16 cellular contexts compared by ENCODE assay signal in the genomic region with DNA sequence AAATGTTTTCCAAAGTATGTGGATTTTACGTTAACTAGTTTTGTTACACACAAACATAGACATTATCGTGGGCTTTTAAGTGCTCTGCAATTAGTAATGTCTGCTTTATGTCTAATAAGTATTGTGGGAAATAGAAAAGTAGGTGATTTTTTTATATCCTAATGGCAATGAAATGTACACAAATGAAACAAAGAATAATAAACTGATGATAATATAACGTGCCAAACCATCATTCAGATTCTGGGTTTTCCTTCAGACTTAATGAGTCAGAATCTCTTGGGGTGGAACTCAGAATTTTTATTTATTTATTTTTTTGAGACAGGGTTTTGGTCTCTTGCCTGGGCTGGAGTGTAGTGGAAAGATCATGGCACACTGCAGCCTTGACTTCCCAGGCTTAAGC. TPM values are rescaled to one million over a fixed set of nuclear protein-coding genes. Genes with fewer than 3 reads are reported as not detected.
DNase-seq lines count a peak whose midpoint lies in the region; ATAC-seq, FAIRE-seq and TF ChIP-seq lines count a peak whose summit lies in the region.
"Had no signal": no experiment of that assay in that cellular context is flagged by ENCODE, and none has a peak within 500 bp of the region (broad histone marks: within the 10 kb centered on the region; RNA-seq: fewer than 3 reads in every experiment).

No MANE protein-coding gene starts in this region.

- no peaks in the 10 kb centered on the region for H3K9me3 Mint-ChIP-seq in CD4-positive, alpha-beta T cell
- H3K9me3 Mint-ChIP-seq in IgD-negative memory B cell (peaks cover 0 to 4% (median 4%) of the 10 kb centered on the region in 3 donors), nephron (no peaks in the 10 kb centered on the region)
- H3K9me3 Mint-ChIP-seq in activated naive CD8-positive, alpha-beta T cell treated with anti-CD3 and anti-CD28 coated beads, Interleukin-2, amount 10 ng/mL, durations not matched to agents 7 days and 5 days = no peaks in the 10 kb centered on the region
- H3K9me3 Mint-ChIP-seq: activated CD4-positive, alpha-beta T cell treated with anti-CD3 and anti-CD28 coated beads, Interleukin-2, amount 10 ng/mL, durations not matched to agents 7 days and 5 days had no signal

- WGBS in tibial nerve, 2 donors = 88 to 90% methylated on average over 3 of the region's 3 CpGs
- WGBS in pancreas, 2 donors = 84 to 88% methylated on average over 3 of the region's 3 CpGs

- POLR2A ChIA-PET in CD4-positive, alpha-beta T cell (lab: Charles Lee) = no interaction called here
- POLR2A ChIA-PET in activated naive CD8-positive, alpha-beta T cell treated with anti-CD3 and anti-CD28 coated beads, Interleukin-2, amount 10 ng/mL, durations not matched to agents 7 days and 5 days (lab: Charles Lee) = no interaction called here

- TF ChIP-seq POLR2A in tibial nerve (IDR thresholded peaks at IDR 0.05) = no peak

- H3K27ac ChIP-seq in CD4-positive, alpha-beta T cell (ENCODE audit: low read depth, low read length) = no peak overlapping the region
- H3K27ac ChIP-seq in tibial nerve = no peak overlapping the region
- H3K27ac ChIP-seq in pancreas = no peak overlapping the region
- H3K27ac ChIP-seq: ovary had no signal

- no peaks in the 10 kb centered on the region for H3K9me3 ChIP-seq in CD4-positive, alpha-beta T cell (ENCODE audit: control insufficient read depth, low read length)
- H3K9me3 ChIP-seq in tibial nerve = no peaks in the 10 kb centered on the region
- H3K9me3 ChIP-seq in pancreas = no peaks in the 10 kb centered on the region
- H3K9me3 ChIP-seq: ovary had no signal

- peaks cover 0 to 30% (median 12%) of the 10 kb centered on the region in 4 donors for H3K4me1 ChIP-seq in tibial nerve
- peaks cover 0 to 16% (median 13%) of the 10 kb centered on the region in 3 donors for H3K4me1 ChIP-seq in pancreas

- H3K27me3 Mint-ChIP-seq in CD4-positive, alpha-beta T cell = no peaks in the 10 kb centered on the region
- H3K27me3 Mint-ChIP-seq in IgD-negative memory B cell = no peaks in the 10 kb centered on the region
- no peaks in the 10 kb centered on the region for H3K27me3 Mint-ChIP-seq in activated naive CD8-positive, alpha-beta T cell treated with anti-CD3 and anti-CD28 coated beads, Interleukin-2, amount 10 ng/mL, durations not matched to agents 7 days and 5 days
- no peaks in the 10 kb centered on the region for H3K27me3 Mint-ChIP-seq in nephron (ENCODE audit: low read depth)
- H3K27me3 Mint-ChIP-seq: activated CD4-positive, alpha-beta T cell treated with anti-CD3 and anti-CD28 coated beads, Interleukin-2, amount 10 ng/mL, durations not matched to agents 7 days and 5 days had no signal

- CTCF ChIA-PET in CD4-positive, alpha-beta T cell (lab: Charles Lee) = no interaction called here

- peaks cover 42% of the 10 kb centered on the region for H3K4me1 Mint-ChIP-seq in CD4-positive, alpha-beta T cell (ENCODE audit: low read depth)
- H3K4me1 Mint-ChIP-seq in IgD-negative memory B cell = peaks cover 24 to 34% (median 28%) of the 10 kb centered on the region in 3 donors
- H3K4me1 Mint-ChIP-seq in activated naive CD8-positive, alpha-beta T cell treated with anti-CD3 and anti-CD28 coated beads, Interleukin-2, amount 10 ng/mL, durations not matched to agents 7 days and 5 days = peaks cover 28% of the 10 kb centered on the region
- peaks cover 23% of the 10 kb centered on the region for H3K4me1 Mint-ChIP-seq in nephron

- TF ChIP-seq CTCF in CD4-positive, alpha-beta T cell (IDR thresholded peaks at IDR 0.05) = no peak
- TF ChIP-seq CTCF in nephron (IDR thresholded peaks at IDR 0.05; ENCODE audit: unreplicated experiment in 3 of 3) = no peak
- no peak for TF ChIP-seq CTCF in tibial nerve (IDR thresholded peaks at IDR 0.05)
- TF ChIP-seq CTCF in pancreas (IDR thresholded peaks at IDR 0.05) = no peak

- peaks cover 64% of the 10 kb centered on the region for H3K36me3 Mint-ChIP-seq in CD4-positive, alpha-beta T cell (ENCODE audit: low read depth)
- peaks cover 8% of the 10 kb centered on the region for H3K36me3 Mint-ChIP-seq in IgD-negative memory B cell
- H3K36me3 Mint-ChIP-seq in activated naive CD8-positive, alpha-beta T cell treated with anti-CD3 and anti-CD28 coated beads, Interleukin-2, amount 10 ng/mL, durations not matched to agents 7 days and 5 days = peaks cover 24% of the 10 kb centered on the region
- H3K36me3 Mint-ChIP-seq in nephron (ENCODE audit: low read depth) = peaks cover 50% of the 10 kb centered on the region

- intact Hi-C loops in CD4-positive, alpha-beta T cell (cut with DNase I, micrococcal nuclease) = loop anchor here in 1 of 2 experiments (5.0 kb wide), 1 partner anchor 662 kb away; the partner anchor contains the start of gene PPP1R12B
- intact Hi-C loops in pancreas (cut with DNase I) = no loop called here

- ATAC-seq in CD4-positive, alpha-beta T cell (ENCODE audit: poor library complexity) = no peak
- ATAC-seq in activated naive CD8-positive, alpha-beta T cell treated with anti-CD3 and anti-CD28 coated beads, Interleukin-2, amount 10 ng/mL, durations not matched to agents 7 days and 5 days (ENCODE audit: low read depth) = no peak
- no peak for ATAC-seq in pancreas

- DNase-seq in CD4-positive, alpha-beta T cell = no peak
- DNase-seq in activated naive CD8-positive, alpha-beta T cell treated with anti-CD3 and anti-CD28 coated beads, Interleukin-2, amount 10 ng/mL, durations not matched to agents 7 days and 5 days = no peak
- DNase-seq in tibial nerve (ENCODE audit: low spot score in 2 of 2) = no peak
- DNase-seq in pancreas = no peak
- DNase-seq in mesenteric fat pad (ENCODE audit: low spot score) = no peak
- DNase-seq: activated CD4-positive, alpha-beta T cell treated with anti-CD3 and anti-CD28 coated beads, Interleukin-2, amount 10 ng/mL, durations not matched to agents 7 days and 5 days; activated gamma-delta T cell treated with Interleukin-2 at 50 U/mL for 16 hours; central memory CD4-positive, alpha-beta T cell; foreskin fibroblast; NCI-H2029 treated with DMSO at 0.1 percent for 48 hours; NCI-H526 treated with DMSO at 0.1 percent for 48 hours; ovary had no signal

- H3K27ac Mint-ChIP-seq in CD4-positive, alpha-beta T cell = peak overlapping the region; percentile 95
- H3K27ac Mint-ChIP-seq in IgD-negative memory B cell (no peak overlapping the region), nephron (no peak overlapping the region)
- H3K27ac Mint-ChIP-seq in activated naive CD8-positive, alpha-beta T cell treated with anti-CD3 and anti-CD28 coated beads, Interleukin-2, amount 10 ng/mL, durations not matched to agents 7 days and 5 days = no peak overlapping the region

- no peak for TF ChIP-seq EP300 in tibial nerve (IDR thresholded peaks at IDR 0.05)

- H3K4me3 ChIP-seq in tibial nerve (no peak overlapping the region), pancreas (peak overlapping the region in 1 of 4 donors; percentile 13)
- H3K4me3 ChIP-seq: ovary had no signal

- H3K36me3 ChIP-seq in tibial nerve (peaks cover 0 to 53% (median 13%) of the 10 kb centered on the region in 3 donors), pancreas (peaks cover 0 to 35% (median 0%) of the 10 kb centered on the region in 3 donors)
- H3K36me3 ChIP-seq: ovary had no signal

- no peaks in the 10 kb centered on the region for H3K27me3 ChIP-seq in CD4-positive, alpha-beta T cell (ENCODE audit: control insufficient read depth, insufficient read depth, low read length)
- no peaks in the 10 kb centered on the region for H3K27me3 ChIP-seq in tibial nerve
- no peaks in the 10 kb centered on the region for H3K27me3 ChIP-seq in pancreas
- H3K27me3 ChIP-seq: ovary had no signal

- H3K4me3 Mint-ChIP-seq in CD4-positive, alpha-beta T cell = peak overlapping the region; percentile 92
- H3K4me3 Mint-ChIP-seq in IgD-negative memory B cell (peak overlapping the region in 3 of 4 donors; percentile 33 to 95 (median 77)), nephron (peak overlapping the region; percentile 87 to 98 (median 97))
- peak overlapping the region; percentile 85 for H3K4me3 Mint-ChIP-seq in activated naive CD8-positive, alpha-beta T cell treated with anti-CD3 and anti-CD28 coated beads, Interleukin-2, amount 10 ng/mL, durations not matched to agents 7 days and 5 days

- FAIRE-seq in pancreas (lab: Jason Lieb, UNC) = no peak
- FAIRE-seq: endometrium, GM12891 had no signal

RNA-seq across cellular contexts. Expression of gene TMEM183A, which starts 2.0 kb away (rescaled TPM):
- 100 to 1,000 TPM; 187 to 194 TPM for total RNA-seq in CD4-positive, alpha-beta T cell
- polyA plus RNA-seq in IgD-negative memory B cell (46.7 TPM), pancreas (10 to 100 TPM; 16.6 to 33.1 TPM)
- total RNA-seq in activated naive CD8-positive, alpha-beta T cell treated with anti-CD3 and anti-CD28 coated beads, Interleukin-2, amount 10 ng/mL, durations not matched to agents 7 days and 5 days = 10 to 100 TPM; 77.1 to 78.4 TPM
- total RNA-seq in tibial nerve (10 to 100 TPM; 64.3 to 80.6 (median 74.7) TPM), pancreas (10 to 100 TPM; 24.3 to 38.7 (median 30.6) TPM), mesenteric fat pad (48.7 TPM)

RNA-seq across cellular contexts. Expression of gene PPFIA4, which starts 17.1 kb away (rescaled TPM):
- total RNA-seq in CD4-positive, alpha-beta T cell = under 1 TPM; 0.93 to 0.98 TPM
- polyA plus RNA-seq in IgD-negative memory B cell = not detected
- 10 to 100 TPM; 48.5 to 56.0 TPM for total RNA-seq in activated naive CD8-positive, alpha-beta T cell treated with anti-CD3 and anti-CD28 coated beads, Interleukin-2, amount 10 ng/mL, durations not matched to agents 7 days and 5 days
- 10 to 100 TPM in 1 of 4 donors, under 1 TPM in 3; under 0.01 to 24.6 (median 0.30) TPM for total RNA-seq in tibial nerve
- under 1 TPM; 0.09 to 0.53 (median 0.34) TPM for total RNA-seq in pancreas
- polyA plus RNA-seq in pancreas = under 1 TPM; 0.30 to 0.82 TPM
- total RNA-seq in mesenteric fat pad = 0.55 TPM

RNA-seq across cellular contexts. Expression of gene CYB5R1, which starts 42.1 kb away (rescaled TPM):
- 10 to 100 TPM; 42.1 to 47.4 TPM for total RNA-seq in CD4-positive, alpha-beta T cell
- polyA plus RNA-seq in IgD-negative memory B cell = 35.3 TPM
- 10 to 100 TPM; 30.6 to 35.2 TPM for total RNA-seq in activated naive CD8-positive, alpha-beta T cell treated with anti-CD3 and anti-CD28 coated beads, Interleukin-2, amount 10 ng/mL, durations not matched to agents 7 days and 5 days
- 10 to 100 TPM; 36.6 to 48.9 (median 42.2) TPM for total RNA-seq in tibial nerve
- total RNA-seq in pancreas = 10 to 100 TPM; 28.4 to 35.3 (median 33.1) TPM
- 10 to 100 TPM; 19.4 to 46.8 TPM for polyA plus RNA-seq in pancreas
- total RNA-seq in mesenteric fat pad = 59.8 TPM

RNA-seq across cellular contexts. Expression of gene ADIPOR1, which starts 51.1 kb away (rescaled TPM):
- total RNA-seq in CD4-positive, alpha-beta T cell = 10 to 100 TPM; 91.5 to 95.6 TPM
- polyA plus RNA-seq in IgD-negative memory B cell = 91.5 TPM
- 10 to 100 TPM; 64.8 to 64.9 TPM for total RNA-seq in activated naive CD8-positive, alpha-beta T cell treated with anti-CD3 and anti-CD28 coated beads, Interleukin-2, amount 10 ng/mL, durations not matched to agents 7 days and 5 days
- total RNA-seq in tibial nerve = 10 to 100 TPM; 68.6 to 95.1 (median 80.1) TPM
- total RNA-seq in pancreas = 10 to 100 TPM; 34.2 to 52.2 (median 49.5) TPM
- 10 to 100 TPM; 27.9 to 45.6 TPM for polyA plus RNA-seq in pancreas
- total RNA-seq in mesenteric fat pad = 76.2 TPM
